Comparison of ENCODE assay signal across 8 cellular contexts in the genomic region with DNA sequence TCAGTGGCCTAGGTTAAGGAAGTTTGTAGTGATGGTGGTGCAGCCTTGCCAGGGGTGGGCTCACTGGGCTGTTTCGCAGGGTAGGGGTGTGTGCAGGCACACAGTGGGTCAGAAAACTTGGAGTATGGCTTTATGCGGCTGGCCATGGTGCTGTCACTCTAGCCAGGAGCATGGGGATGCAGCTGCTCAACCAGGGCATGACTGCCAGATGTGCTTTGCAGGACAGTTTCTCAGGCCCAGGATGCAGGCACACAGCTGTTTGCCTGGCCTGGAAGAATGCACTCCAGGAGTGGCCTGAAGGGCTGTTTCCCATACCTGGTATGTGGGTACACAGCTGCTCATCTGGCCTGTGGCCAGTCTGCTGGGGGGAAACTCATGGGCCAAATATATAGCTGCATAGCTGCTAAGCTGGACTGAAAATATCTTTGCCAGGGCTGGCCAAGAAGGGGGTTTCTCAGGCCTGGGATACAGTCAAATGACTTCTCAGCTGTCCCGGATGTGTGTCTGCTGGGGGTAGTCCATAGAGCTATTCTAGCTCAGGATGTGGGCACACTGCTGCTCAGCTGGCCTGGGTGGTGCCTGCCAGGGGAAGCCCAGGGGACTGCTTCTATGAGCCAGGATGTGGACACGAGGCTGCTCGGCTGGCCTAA. TPM values are rescaled to one million over a fixed set of nuclear protein-coding genes. Genes with fewer than 3 reads are reported as not detected.
DNase-seq lines count a peak whose midpoint lies in the region; ATAC-seq and TF ChIP-seq lines count a peak whose summit lies in the region.
"Not testable (repeated sequence)": the region's sequence is repeated elsewhere in the genome, so short reads cannot be mapped to it uniquely, and the experiment has no call there.

No MANE protein-coding gene starts in this region.

- H3K27ac ChIP-seq in CD8-positive, alpha-beta T cell (ENCODE audit: low read depth, low read length), result not testable (repeated sequence)
- H3K27ac ChIP-seq in Peyer's patch, result peak overlapping the region in 1 of 4 donors; percentile 63

- ATAC-seq in CD8-positive, alpha-beta T cell; stimulated activated naive CD8-positive, alpha-beta T cell treated with anti-CD3 and anti-CD28 coated beads, Interleukin-15, Interleukin-2, amounts not matched to agents 100 U/mL and 50 U/mL, for 24 hours: not testable (repeated sequence)
- ATAC-seq in GM21423 (IDR thresholded peaks at IDR 0.05; ENCODE audit: unreplicated experiment) (peak; percentile 59), natural killer cell (peak; percentile 90 to 95 (median 93))
- ATAC-seq in activated CD4-positive, CD25-positive, alpha-beta regulatory T cell treated with anti-CD3 and anti-CD28 coated beads, Interleukin-2, amount 50 U/mL, for 24 hours, result peak; percentile 43 to 44

- not testable (repeated sequence) for H3K27me3 Mint-ChIP-seq in CD8-positive, alpha-beta T cell (ENCODE audit: low read depth); activated naive CD4-positive, alpha-beta T cell treated with anti-CD3 and anti-CD28 coated beads, Interleukin-2, amount 10 ng/mL, durations not matched to agents 7 days and 5 days; natural killer cell (ENCODE audit: low read depth in 2 of 2)

- intact Hi-C loops in CD8-positive, alpha-beta T cell (cut with DNase I, micrococcal nuclease); natural killer cell (cut with micrococcal nuclease): not testable (repeated sequence)

- not testable (repeated sequence) for H3K4me3 Mint-ChIP-seq in CD8-positive, alpha-beta T cell; activated naive CD4-positive, alpha-beta T cell treated with anti-CD3 and anti-CD28 coated beads, Interleukin-2, amount 10 ng/mL, durations not matched to agents 7 days and 5 days
- peak overlapping the region; percentile 75 for H3K4me3 Mint-ChIP-seq in natural killer cell

- POLR2A ChIA-PET in CD8-positive, alpha-beta T cell (lab: Charles Lee), result not testable (repeated sequence)

- H3K27ac Mint-ChIP-seq in CD8-positive, alpha-beta T cell, result peak overlapping the region; percentile 27
- H3K27ac Mint-ChIP-seq in activated naive CD4-positive, alpha-beta T cell treated with anti-CD3 and anti-CD28 coated beads, Interleukin-2, amount 10 ng/mL, durations not matched to agents 7 days and 5 days, result peak overlapping the region; percentile 77
- peak overlapping the region; percentile 94 to 98 for H3K27ac Mint-ChIP-seq in natural killer cell

- H3K27me3 ChIP-seq in CD8-positive, alpha-beta T cell (ENCODE audit: insufficient read depth, low read length); Peyer's patch: not testable (repeated sequence)

- H3K9me3 Mint-ChIP-seq in CD8-positive, alpha-beta T cell, result peaks cover 13% of the 10 kb centered on the region
- H3K9me3 Mint-ChIP-seq in activated naive CD4-positive, alpha-beta T cell treated with anti-CD3 and anti-CD28 coated beads, Interleukin-2, amount 10 ng/mL, durations not matched to agents 7 days and 5 days, result peaks cover 14% of the 10 kb centered on the region
- not testable (repeated sequence) for H3K9me3 Mint-ChIP-seq in natural killer cell

- not testable (repeated sequence) for TF ChIP-seq POLR2A in Peyer's patch (IDR thresholded peaks at IDR 0.05)

- not testable (repeated sequence) for H3K4me1 ChIP-seq in CD8-positive, alpha-beta T cell (ENCODE audit: insufficient read depth, low read length); Peyer's patch

- DNase-seq in CD8-positive, alpha-beta T cell, result peak in 1 of 7 experiments; percentile 32
- DNase-seq in Peyer's patch (peak in 2 of 3 donors; percentile 59 to 64), foreskin melanocyte (peak; percentile 69), natural killer cell (peak; percentile 45)
- peak; percentile 38 for DNase-seq in activated naive CD4-positive, alpha-beta T cell treated with anti-CD3 and anti-CD28 coated beads, Interleukin-2, amount 10 ng/mL, durations not matched to agents 7 days and 5 days
- DNase-seq in stimulated activated naive CD8-positive, alpha-beta T cell treated with anti-CD3 and anti-CD28 coated beads, Interleukin-15, Interleukin-2, amounts not matched to agents 100 U/mL and 50 U/mL, for 24 hours, result peak; percentile 26

- H3K36me3 ChIP-seq in CD8-positive, alpha-beta T cell (ENCODE audit: insufficient read depth, low read length); Peyer's patch: not testable (repeated sequence)

- not testable (repeated sequence) for H3K36me3 Mint-ChIP-seq in CD8-positive, alpha-beta T cell; natural killer cell
- H3K36me3 Mint-ChIP-seq in activated naive CD4-positive, alpha-beta T cell treated with anti-CD3 and anti-CD28 coated beads, Interleukin-2, amount 10 ng/mL, durations not matched to agents 7 days and 5 days, result peaks cover 22% of the 10 kb centered on the region

- not testable (repeated sequence) for TF ChIP-seq CTCF in CD8-positive, alpha-beta T cell (IDR thresholded peaks at IDR 0.05); Peyer's patch (IDR thresholded peaks at IDR 0.05); natural killer cell (IDR thresholded peaks at IDR 0.05)

- not testable (repeated sequence) for H3K9me3 ChIP-seq in CD8-positive, alpha-beta T cell (ENCODE audit: low read length); Peyer's patch

- H3K4me1 Mint-ChIP-seq in CD8-positive, alpha-beta T cell (ENCODE audit: low read depth), result peaks cover 17% of the 10 kb centered on the region
- H3K4me1 Mint-ChIP-seq in activated naive CD4-positive, alpha-beta T cell treated with anti-CD3 and anti-CD28 coated beads, Interleukin-2, amount 10 ng/mL, durations not matched to agents 7 days and 5 days, result peaks cover 13% of the 10 kb centered on the region
- H3K4me1 Mint-ChIP-seq in natural killer cell, result peaks cover 32 to 40% of the 10 kb centered on the region in 2 donors

- CTCF ChIA-PET in CD8-positive, alpha-beta T cell (lab: Charles Lee); activated naive CD4-positive, alpha-beta T cell treated with anti-CD3 and anti-CD28 coated beads, Interleukin-2, amount 10 ng/mL, durations not matched to agents 7 days and 5 days (lab: Charles Lee): not testable (repeated sequence)

- not testable (repeated sequence) for H3K4me3 ChIP-seq in CD8-positive, alpha-beta T cell (ENCODE audit: low read depth, low read length); Peyer's patch

RNA-seq across cellular contexts. Expression of a gene that starts 56.7 kb away (rescaled TPM):
- 100 to 1,000 TPM; 172 to 178 TPM for total RNA-seq in CD8-positive, alpha-beta T cell
- 100 to 1,000 TPM in 3 of 4 donors, 10 to 100 TPM in 1; 39.1 to 254 (median 114) TPM for total RNA-seq in Peyer's patch
- 100 to 1,000 TPM; 126 to 178 (median 149) TPM for total RNA-seq in natural killer cell

Comparison
In these comparisons a context has a peak if more than half of its experiments do, and no peak if none do; other contexts are left out.
1. H3K27ac Mint-ChIP-seq: peak in every context shown above with its lines; median percentile 96 in natural killer cell; 77 in activated naive CD4-positive, alpha-beta T cell treated with anti-CD3 and anti-CD28 coated beads, Interleukin-2, amount 10 ng/mL, durations not matched to agents 7 days and 5 days; 27 in CD8-positive, alpha-beta T cell.